In the genomic region with DNA sequence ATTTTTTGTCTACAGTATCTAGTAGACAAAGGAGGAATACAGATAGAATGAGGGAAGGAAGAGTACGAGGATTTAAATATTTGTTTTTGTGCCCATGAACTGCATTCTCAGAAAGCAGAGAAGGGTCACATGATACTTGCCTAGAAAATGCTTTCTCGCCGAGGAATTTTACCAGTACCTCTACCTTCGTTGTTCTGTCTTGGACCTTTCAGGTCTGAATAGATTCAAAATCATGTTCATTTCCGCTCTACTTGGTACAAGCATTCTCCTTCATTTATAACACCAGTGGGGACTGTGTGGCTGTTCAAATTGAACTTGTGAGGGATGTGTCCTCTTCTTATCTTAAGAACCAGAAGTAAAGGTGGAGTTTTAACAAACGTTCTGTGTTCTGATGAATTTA, we compare ENCODE assay signal across 7 cellular contexts. TPM values are rescaled to one million over a fixed set of nuclear protein-coding genes. Genes with fewer than 3 reads are reported as not detected.
DNase-seq lines count a peak whose midpoint lies in the region; ATAC-seq and TF ChIP-seq lines count a peak whose summit lies in the region.

No MANE protein-coding gene starts in this region.

- peaks cover 39% of the 10 kb centered on the region for H3K36me3 ChIP-seq in HUES6 (ENCODE audit: control insufficient read depth, insufficient read depth, low read length)

- no peaks in the 10 kb centered on the region for H3K27me3 ChIP-seq in HUES6 (ENCODE audit: control insufficient read depth, insufficient read depth, low read length)

- no peak for DNase-seq in activated B cell treated with CpG ODN at 0.5 μM for 24 hours
- no peak for DNase-seq in stimulated activated naive CD8-positive, alpha-beta T cell treated with anti-CD3 and anti-CD28 coated beads, Interleukin-15, amount 100 ng/mL, for 72 hours
- no peak for DNase-seq in HuH-7 (ENCODE audit: low spot score)
- DNase-seq in cerebellar nuclear complex (lab: John Stamatoyannopoulos, UW), result no peak
- no peak for DNase-seq in G401 (ENCODE audit: low spot score)

- TF ChIP-seq CTCF in activated B cell treated with CpG ODN at 0.5 μM for 24 hours (IDR thresholded peaks at IDR 0.05), result no peak

- ATAC-seq in activated B cell treated with CpG ODN at 0.5 μM for 24 hours (ENCODE audit: low read depth), result no peak
- no peak for ATAC-seq in stimulated activated naive CD8-positive, alpha-beta T cell treated with anti-CD3 and anti-CD28 coated beads, Interleukin-15, amount 100 ng/mL, for 72 hours

- no peaks in the 10 kb centered on the region for H3K27me3 Mint-ChIP-seq in activated B cell treated with CpG ODN at 0.5 μM for 24 hours
- H3K27me3 Mint-ChIP-seq in stimulated activated naive CD8-positive, alpha-beta T cell treated with anti-CD3 and anti-CD28 coated beads, Interleukin-15, amount 100 ng/mL, for 72 hours, result no peaks in the 10 kb centered on the region

- peak overlapping the region; percentile 93 for H3K4me3 Mint-ChIP-seq in activated B cell treated with CpG ODN at 0.5 μM for 24 hours
- H3K4me3 Mint-ChIP-seq in stimulated activated naive CD8-positive, alpha-beta T cell treated with anti-CD3 and anti-CD28 coated beads, Interleukin-15, amount 100 ng/mL, for 72 hours, result peak overlapping the region; percentile 78 to 98

- H3K36me3 Mint-ChIP-seq in activated B cell treated with CpG ODN at 0.5 μM for 24 hours (ENCODE audit: low read depth), result peaks cover 48% of the 10 kb centered on the region

- intact Hi-C loops in activated B cell treated with CpG ODN at 0.5 μM for 24 hours (cut with micrococcal nuclease), result loop anchor here (5.0 to 10.0 kb wide), 4 partner anchors 216 to 1991 kb away; partner anchors contain the start of gene IL15

- peaks cover 72% of the 10 kb centered on the region for H3K4me1 Mint-ChIP-seq in activated B cell treated with CpG ODN at 0.5 μM for 24 hours
- peaks cover 49% of the 10 kb centered on the region for H3K4me1 Mint-ChIP-seq in stimulated activated naive CD8-positive, alpha-beta T cell treated with anti-CD3 and anti-CD28 coated beads, Interleukin-15, amount 100 ng/mL, for 72 hours

- H3K27ac ChIP-seq in HUES6 (ENCODE audit: low read depth, low read length), result no peak overlapping the region

- peaks cover 5% of the 10 kb centered on the region; the same call in 1 of the 2 replicates for H3K4me1 ChIP-seq in HUES6 (ENCODE audit: control insufficient read depth, insufficient read depth, low read length)

- CTCF ChIA-PET in activated B cell treated with CpG ODN at 0.5 μM for 24 hours (lab: Charles Lee), result no interaction called here

- H3K27ac Mint-ChIP-seq in activated B cell treated with CpG ODN at 0.5 μM for 24 hours, result peak overlapping the region; percentile 93
- peak overlapping the region in 1 of 2 donors; percentile 49 for H3K27ac Mint-ChIP-seq in stimulated activated naive CD8-positive, alpha-beta T cell treated with anti-CD3 and anti-CD28 coated beads, Interleukin-15, amount 100 ng/mL, for 72 hours

- H3K4me3 ChIP-seq in HUES6 (ENCODE audit: low read depth, low read length) (peak overlapping the region; percentile 84), iPS-18c (ENCODE audit: insufficient read depth, low read depth, low read length) (peak overlapping the region; percentile 92)

- in situ Hi-C loops in G401 (cut with HindIII; ENCODE audit: low sequenced_read_pairs), result no loop called here

- POLR2A ChIA-PET in activated B cell treated with CpG ODN at 0.5 μM for 24 hours (lab: Charles Lee), result interaction anchor here (0.7 kb wide), 1 partner anchor 685 kb away, joined by 3 read pairs; no protein-coding TSS in a partner anchor

- H3K9ac ChIP-seq in HUES6 (ENCODE audit: low read length), result peak overlapping the region; percentile 65

- H3K9me3 Mint-ChIP-seq in activated B cell treated with CpG ODN at 0.5 μM for 24 hours, result no peaks in the 10 kb centered on the region
- H3K9me3 Mint-ChIP-seq in stimulated activated naive CD8-positive, alpha-beta T cell treated with anti-CD3 and anti-CD28 coated beads, Interleukin-15, amount 100 ng/mL, for 72 hours, result no peaks in the 10 kb centered on the region

- H3K9me3 ChIP-seq in HUES6 (ENCODE audit: control insufficient read depth, insufficient read depth, low read depth, low read length) (no peaks in the 10 kb centered on the region), iPS-18c (ENCODE audit: control insufficient read depth, insufficient read depth, low read length) (no peaks in the 10 kb centered on the region)

RNA-seq across cellular contexts. Expression of gene USP38, which starts 1.9 kb away (rescaled TPM):
- 20.9 and 24.9 TPM in 2 replicates for total RNA-seq in activated B cell treated with CpG ODN at 0.5 μM for 24 hours
- 9.1 and 14.1 TPM in 2 replicates for total RNA-seq in G401 (2014; rRNA removed; shearing (Covaris generic))
